Comparison of ENCODE assay signal across 18 cellular contexts in genomic region chr3:86958534-86958933, GRCh38. TPM values are rescaled to one million over a fixed set of nuclear protein-coding genes. Genes with fewer than 3 reads are reported as not detected.
DNase-seq lines count a peak whose midpoint lies in the region; ATAC-seq and TF ChIP-seq lines count a peak whose summit lies in the region.
"Had no signal": no experiment of that assay in that cellular context is flagged by ENCODE, and none has a peak within 500 bp of the region (broad histone marks: within the 10 kb centered on the region; RNA-seq: fewer than 3 reads in every experiment).

No MANE protein-coding gene starts in this region.

- no peaks in the 10 kb centered on the region for H3K9me3 ChIP-seq in transverse colon
- H3K9me3 ChIP-seq: vagina had no signal

- no peaks in the 10 kb centered on the region for H3K36me3 ChIP-seq in transverse colon
- H3K36me3 ChIP-seq: vagina had no signal

- TF ChIP-seq CTCF in cardiac fibroblast (IDR thresholded peaks at IDR 0.05; ENCODE audit: low read depth, low read length) (no peak), transverse colon (IDR thresholded peaks at IDR 0.05) (no peak), GM20000 (IDR thresholded peaks at IDR 0.05; ENCODE audit: extremely low read depth, missing control alignments) (no peak)

- no peak overlapping the region for H3K4me3 ChIP-seq in cardiac fibroblast (replicated peaks in 1 of 2; ENCODE audit: low read depth in 2 of 2, low read length in 2 of 2)
- no peak overlapping the region for H3K4me3 ChIP-seq in transverse colon
- H3K4me3 ChIP-seq: vagina had no signal

- ATAC-seq in GM21737 (IDR thresholded peaks at IDR 0.05; ENCODE audit: unreplicated experiment), result no peak

- TF ChIP-seq POLR2A in transverse colon (IDR thresholded peaks at IDR 0.05), result no peak

- H3K27me3 ChIP-seq in transverse colon, result no peaks in the 10 kb centered on the region
- H3K27me3 ChIP-seq: vagina had no signal

- no peak for TF ChIP-seq EP300 in transverse colon (IDR thresholded peaks at IDR 0.05; ENCODE audit: low read depth)

- WGBS in transverse colon (ENCODE audit: low coverage in 1 of 2), 2 donors, result 15 to 26% methylated on average over 1 of the region's 1 CpG

- H3K4me1 ChIP-seq in transverse colon, result peaks cover 0 to 3% (median 0%) of the 10 kb centered on the region in 4 donors
- H3K4me1 ChIP-seq: vagina had no signal

- no peak overlapping the region for H3K27ac ChIP-seq in transverse colon
- H3K27ac ChIP-seq: epithelial cell of prostate, vagina had no signal

- intact Hi-C loops in transverse colon (cut with DNase I; ENCODE audit: low total_unique reads), result no loop called here

- DNase-seq in AG08396 (ENCODE audit: low spot score), result peak; percentile 56
- DNase-seq in HT1080 (ENCODE audit: low read depth), result peak; percentile 13
- peak; percentile 51 to 85 for DNase-seq in cardiac fibroblast (ENCODE audit: low read depth in 2 of 2)
- peak; percentile 89 for DNase-seq in iris pigment epithelial cell (ENCODE audit: low read depth)
- DNase-seq in activated CD4-positive, CD25-positive, alpha-beta regulatory T cell treated with anti-CD3 and anti-CD28 coated beads, Interleukin-2, amount 50 U/mL, for 72 hours, result no peak
- no peak for DNase-seq in transverse colon
- no peak for DNase-seq in GM20000 (ENCODE audit: low spot score)
- DNase-seq: activated CD4-positive, alpha-beta T cell treated with anti-CD3 and anti-CD28 coated beads for 48 hours; AML-193; midbrain; NCI-H1930; NCI-H526; occipital lobe; small intestine had no signal

- in situ Hi-C loops in transverse colon (cut with MboI; ENCODE audit: low pct_ligation_motif_present in 1 of 4, low pct_unique_long_range_greater_than_20kb in 1 of 4, low sequenced_read_pairs in 3 of 4), result no loop called here

RNA-seq across cellular contexts. Expression of gene VGLL3, which starts 32.4 kb away (rescaled TPM):
- 0.87 and 0.88 TPM in 2 replicates for total RNA-seq in HT1080 (2014; rRNA removed; shearing (Covaris generic))
- 0.69 and 0.98 TPM in 2 replicates for polyA plus RNA-seq in HT1080 (2015; cell fraction: cytosol; rRNA removed)
- 0.42 and 1.1 TPM in 2 replicates for polyA plus RNA-seq in HT1080 (2015; cell fraction: nucleus; rRNA removed)
- 100 to 1,000 TPM in 1 of 4 donors, 1 to 10 TPM in 3; 3.8 to 138 (median 8.0) TPM for total RNA-seq in transverse colon
- total RNA-seq: T-helper 2 cell treated with Interferon-gamma antibody and Interleukin-4, amounts not matched to agents 100 ng/mL and 5 ng/mL, for 36 hours had no signal

Comparison
In these comparisons a context has a peak if more than half of its experiments do, and no peak if none do; other contexts are left out.
1. DNase-seq: peak in AG08396 (single experiment), HT1080 (single experiment), cardiac fibroblast (2 of 2) and iris pigment epithelial cell (single experiment); none in activated CD4-positive, CD25-positive, alpha-beta regulatory T cell treated with anti-CD3 and anti-CD28 coated beads, Interleukin-2, amount 50 U/mL, for 72 hours (single experiment), transverse colon (single experiment) and GM20000 (single experiment).